1 cellular context compared by ENCODE assay signal in the genomic region with DNA sequence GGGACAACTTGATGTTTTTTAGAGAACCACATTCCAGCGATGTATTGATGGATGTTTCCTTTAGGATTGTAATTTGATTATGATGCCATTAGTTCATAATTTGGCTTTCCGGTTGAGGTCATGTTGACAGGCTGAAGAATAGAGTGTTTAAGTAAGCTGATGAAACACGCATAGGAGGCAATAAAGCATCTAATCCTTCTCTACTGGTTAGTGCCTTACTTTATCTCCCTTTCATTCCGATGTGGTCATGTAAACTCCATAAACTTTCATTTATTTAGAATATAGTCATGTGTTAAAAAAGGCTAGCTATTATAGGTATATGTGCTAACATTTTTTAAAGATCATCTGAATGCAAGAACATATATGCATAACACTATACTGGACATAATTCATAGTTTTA.
TF ChIP-seq lines count a peak whose summit lies in the region.

No MANE protein-coding gene starts in this region.

TF ChIP-seq in HEK293, 187 proteins besides CTCF, POLR2A, EP300 and RAD21 (continued from another document):
- peak; percentile 45; the same call in 1 of the 2 replicates for TF ChIP-seq OVOL3 (tag by site-specific recombination; IDR thresholded peaks at IDR 0.05)
- 0 out of 2 replicates have a peak, but pooled peaks have one; percentile 25 for TF ChIP-seq KLF16 (tag by site-specific recombination; IDR thresholded peaks at IDR 0.05)
- TF ChIP-seq KLF1 (tag by site-specific recombination; IDR thresholded peaks at IDR 0.05) = no peak
- TF ChIP-seq ZNF132 (tag by site-specific recombination; IDR thresholded peaks at IDR 0.05; ENCODE audit: borderline replicate concordance) = no peak
- TF ChIP-seq, protein P1, sequence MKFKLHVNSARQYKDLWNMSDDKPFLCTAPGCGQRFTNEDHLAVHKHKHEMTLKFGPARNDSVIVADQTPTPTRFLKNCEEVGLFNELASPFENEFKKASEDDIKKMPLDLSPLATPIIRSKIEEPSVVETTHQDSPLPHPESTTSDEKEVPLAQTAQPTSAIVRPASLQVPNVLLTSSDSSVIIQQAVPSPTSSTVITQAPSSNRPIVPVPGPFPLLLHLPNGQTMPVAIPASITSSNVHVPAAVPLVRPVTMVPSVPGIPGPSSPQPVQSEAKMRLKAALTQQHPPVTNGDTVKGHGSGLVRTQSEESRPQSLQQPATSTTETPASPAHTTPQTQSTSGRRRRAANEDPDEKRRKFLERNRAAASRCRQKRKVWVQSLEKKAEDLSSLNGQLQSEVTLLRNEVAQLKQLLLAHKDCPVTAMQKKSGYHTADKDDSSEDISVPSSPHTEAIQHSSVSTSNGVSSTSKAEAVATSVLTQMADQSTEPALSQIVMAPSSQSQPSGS (tag by site-specific recombination; IDR thresholded peaks at IDR 0.05; ENCODE audit: low read depth) = peak; percentile 49; the same call in 1 of the 2 replicates
- no peak for TF ChIP-seq ZFP41 (tag by site-specific recombination; IDR thresholded peaks at IDR 0.05; ENCODE audit: borderline replicate concordance)
- TF ChIP-seq ZNF138 (tag by site-specific recombination; IDR thresholded peaks at IDR 0.05; ENCODE audit: borderline replicate concordance) = no peak
- TF ChIP-seq, protein P2, sequence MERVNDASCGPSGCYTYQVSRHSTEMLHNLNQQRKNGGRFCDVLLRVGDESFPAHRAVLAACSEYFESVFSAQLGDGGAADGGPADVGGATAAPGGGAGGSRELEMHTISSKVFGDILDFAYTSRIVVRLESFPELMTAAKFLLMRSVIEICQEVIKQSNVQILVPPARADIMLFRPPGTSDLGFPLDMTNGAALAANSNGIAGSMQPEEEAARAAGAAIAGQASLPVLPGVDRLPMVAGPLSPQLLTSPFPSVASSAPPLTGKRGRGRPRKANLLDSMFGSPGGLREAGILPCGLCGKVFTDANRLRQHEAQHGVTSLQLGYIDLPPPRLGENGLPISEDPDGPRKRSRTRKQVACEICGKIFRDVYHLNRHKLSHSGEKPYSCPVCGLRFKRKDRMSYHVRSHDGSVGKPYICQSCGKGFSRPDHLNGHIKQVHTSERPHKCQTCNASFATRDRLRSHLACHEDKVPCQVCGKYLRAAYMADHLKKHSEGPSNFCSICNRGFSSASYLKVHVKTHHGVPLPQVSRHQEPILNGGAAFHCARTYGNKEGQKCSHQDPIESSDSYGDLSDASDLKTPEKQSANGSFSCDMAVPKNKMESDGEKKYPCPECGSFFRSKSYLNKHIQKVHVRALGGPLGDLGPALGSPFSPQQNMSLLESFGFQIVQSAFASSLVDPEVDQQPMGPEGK (tag by site-specific recombination; IDR thresholded peaks at IDR 0.05) = no peak
